8 cellular contexts compared by ENCODE assay signal in the genomic region with DNA sequence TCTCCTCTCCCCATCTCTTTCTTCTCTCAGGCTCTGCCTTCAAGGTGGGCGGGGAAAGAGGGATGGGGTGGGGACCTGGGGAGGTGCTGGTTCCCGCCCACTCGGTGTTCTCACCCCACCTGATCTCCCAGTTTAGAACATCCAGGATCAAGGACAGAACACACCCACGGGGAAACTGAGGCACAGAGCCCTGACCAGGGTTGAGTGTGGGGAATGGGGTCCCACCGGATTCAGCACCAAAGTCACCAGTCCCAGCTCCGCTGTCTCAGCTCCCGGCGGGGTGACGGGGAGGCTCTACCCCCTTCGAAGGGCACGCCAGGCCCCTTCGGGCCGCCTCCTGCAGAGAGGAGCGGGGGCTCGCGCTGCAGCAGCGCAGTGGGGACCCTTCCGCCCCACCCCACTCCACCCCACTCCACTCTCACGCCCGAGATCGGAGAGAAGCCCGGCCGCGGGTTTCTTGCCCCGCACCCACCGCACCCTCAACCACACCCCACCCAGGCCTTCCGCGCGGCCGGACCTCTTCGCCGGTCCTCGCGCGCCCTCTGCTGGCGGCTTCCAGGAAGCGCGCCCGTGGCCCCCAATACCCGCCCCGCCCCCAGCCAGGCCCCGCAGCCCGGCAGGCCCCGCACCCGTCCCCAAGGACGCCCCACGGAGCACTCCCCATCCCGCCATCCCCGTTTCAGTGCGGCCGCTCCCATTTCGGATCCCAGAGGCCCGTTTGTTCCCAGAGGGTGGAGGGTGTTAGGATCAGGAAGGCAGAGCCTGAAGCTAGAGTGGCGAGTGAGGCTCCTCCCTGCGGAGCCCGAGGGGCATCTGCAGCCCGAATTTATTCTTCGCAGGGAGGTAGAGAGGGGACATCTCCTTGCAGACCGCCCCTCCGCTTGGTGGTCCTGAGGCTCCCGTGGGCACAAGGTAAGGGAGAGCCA. TPM values are rescaled to one million over a fixed set of nuclear protein-coding genes. Genes with fewer than 3 reads are reported as not detected.
DNase-seq lines count a peak whose midpoint lies in the region; ATAC-seq, FAIRE-seq and TF ChIP-seq lines count a peak whose summit lies in the region.

No MANE protein-coding gene starts in this region.

- TF ChIP-seq POLR2A in thyroid gland (IDR thresholded peaks at IDR 0.05), result no peak

- no peaks in the 10 kb centered on the region for H3K9me3 Mint-ChIP-seq in activated naive CD4-positive, alpha-beta T cell treated with anti-CD3 and anti-CD28 coated beads, Interleukin-2, amount 50 U/mL, for 24 hours

- no peak for FAIRE-seq in pancreas (lab: Jason Lieb, UNC)

- intact Hi-C loops in Right ventricle myocardium superior (cut with DNase I) (loop anchor here (5.0 to 10.0 kb wide), 2 partner anchors 285 to 358 kb away; no protein-coding TSS in a partner anchor), pancreas (cut with DNase I) (loop anchor here in 2 of 3 donors (5.0 to 10.0 kb wide), 3 partner anchors 295 to 358 kb away; no protein-coding TSS in a partner anchor), thyroid gland (cut with DNase I) (loop anchor here (5.0 kb wide), 2 partner anchors 298 to 358 kb away; no protein-coding TSS in a partner anchor)

- H3K4me1 ChIP-seq in pancreas (peaks cover 7 to 12% (median 7%) of the 10 kb centered on the region in 3 donors), thyroid gland (peaks cover 6 to 20% of the 10 kb centered on the region in 2 donors)

- TF ChIP-seq CTCF in pancreas (IDR thresholded peaks at IDR 0.05), result peak; percentile 78 to 91 (median 84)
- TF ChIP-seq CTCF in thyroid gland (IDR thresholded peaks at IDR 0.05), result peak; percentile 41 to 99 (median 90)

- H3K9ac ChIP-seq in SK-N-MC (ENCODE audit: insufficient read length), result peak overlapping the region; percentile 23

- DNase-seq in CMK (ENCODE audit: low read depth) (peak; percentile 58), HuH-7 (ENCODE audit: low spot score) (peak; percentile 93), SK-N-MC (ENCODE audit: low read depth, low spot score) (no peak), Right ventricle myocardium superior (peak; percentile 89), pancreas (peak; percentile 64 to 97 (median 79)), thyroid gland (peak; percentile 67 to 74)

- no peaks in the 10 kb centered on the region for H3K36me3 ChIP-seq in SK-N-MC (ENCODE audit: insufficient read depth, low read length)
- no peaks in the 10 kb centered on the region for H3K36me3 ChIP-seq in pancreas
- H3K36me3 ChIP-seq in thyroid gland, result no peaks in the 10 kb centered on the region

- ATAC-seq in GM19463 (IDR thresholded peaks at IDR 0.05; ENCODE audit: unreplicated experiment) (peak; percentile 67), Right ventricle myocardium superior (ENCODE audit: poor library complexity) (peak; percentile 97), pancreas (peak; percentile 89 to 97 (median 94))

- peaks cover 33% of the 10 kb centered on the region for H3K27me3 Mint-ChIP-seq in activated naive CD4-positive, alpha-beta T cell treated with anti-CD3 and anti-CD28 coated beads, Interleukin-2, amount 50 U/mL, for 24 hours

- H3K27ac Mint-ChIP-seq in activated naive CD4-positive, alpha-beta T cell treated with anti-CD3 and anti-CD28 coated beads, Interleukin-2, amount 50 U/mL, for 24 hours, result no peak overlapping the region

- H3K4me1 Mint-ChIP-seq in activated naive CD4-positive, alpha-beta T cell treated with anti-CD3 and anti-CD28 coated beads, Interleukin-2, amount 50 U/mL, for 24 hours, result peaks cover 6% of the 10 kb centered on the region

- H3K36me3 Mint-ChIP-seq in activated naive CD4-positive, alpha-beta T cell treated with anti-CD3 and anti-CD28 coated beads, Interleukin-2, amount 50 U/mL, for 24 hours, result peaks cover 2% of the 10 kb centered on the region

- 1 to 2% methylated on average over 51 to 61 of the region's 61 CpGs for WGBS in pancreas, 2 donors
- WGBS in thyroid gland, 2 donors, result 1 to 9% methylated on average over 11 to 19 of the region's 61 CpGs

- H3K27ac ChIP-seq in SK-N-MC (no peak overlapping the region), pancreas (no peak overlapping the region), thyroid gland (no peak overlapping the region)

- H3K27me3 ChIP-seq in pancreas, result peaks cover 0 to 18% (median 2%) of the 10 kb centered on the region in 4 donors
- H3K27me3 ChIP-seq in thyroid gland, result peaks cover 7% of the 10 kb centered on the region

- H3K9me3 ChIP-seq in SK-N-MC (ENCODE audit: low read depth, low read length) (no peaks in the 10 kb centered on the region), pancreas (no peaks in the 10 kb centered on the region), thyroid gland (no peaks in the 10 kb centered on the region)

- peak overlapping the region; percentile 69 for H3K4me3 Mint-ChIP-seq in activated naive CD4-positive, alpha-beta T cell treated with anti-CD3 and anti-CD28 coated beads, Interleukin-2, amount 50 U/mL, for 24 hours

- H3K4me3 ChIP-seq in SK-N-MC (peak overlapping the region; percentile 76), pancreas (peak overlapping the region; percentile 21 to 68 (median 44)), thyroid gland (replicated peaks in 1 of 3) (peak overlapping the region in 2 of 3 donors; percentile 11 to 34)

RNA-seq across cellular contexts. Expression of gene POLL, which starts 18.0 kb away (rescaled TPM):
- total RNA-seq in Right ventricle myocardium superior (15.8 TPM), pancreas (10 to 100 TPM; 18.2 to 32.9 (median 30.1) TPM), thyroid gland (10 to 100 TPM; 26.2 to 34.9 (median 33.1) TPM)
- 10 to 100 TPM; 54.5 to 81.1 TPM for polyA plus RNA-seq in pancreas

RNA-seq across cellular contexts. Expression of gene DPCD, which starts 18.0 kb away (rescaled TPM):
- 22.7 TPM for total RNA-seq in Right ventricle myocardium superior
- 1 to 10 TPM; 4.7 to 9.1 (median 6.4) TPM for total RNA-seq in pancreas
- polyA plus RNA-seq in pancreas, result 10 to 100 TPM; 10.1 to 17.0 TPM
- total RNA-seq in thyroid gland, result 10 to 100 TPM; 18.1 to 73.0 (median 37.3) TPM

Comparison
In these comparisons a context has a peak if more than half of its experiments do, and no peak if none do; other contexts are left out.
1. H3K4me3 ChIP-seq: peak in every context shown above with its lines; median percentile 76 in SK-N-MC; 44 in pancreas; 22 in thyroid gland.